In genomic region chr9:124371183-124371582, GRCh38 we compare ENCODE assay signal across 17 cellular contexts. TPM values are rescaled to one million over a fixed set of nuclear protein-coding genes. Genes with fewer than 3 reads are reported as not detected.
DNase-seq lines count a peak whose midpoint lies in the region; ATAC-seq and TF ChIP-seq lines count a peak whose summit lies in the region.
"Had no signal": no experiment of that assay in that cellular context is flagged by ENCODE, and none has a peak within 500 bp of the region (broad histone marks: within the 10 kb centered on the region; RNA-seq: fewer than 3 reads in every experiment).

No MANE protein-coding gene starts in this region.

- H3K9ac ChIP-seq in SK-N-MC (ENCODE audit: insufficient read length), result no peak overlapping the region

- H3K27ac ChIP-seq in SK-N-MC (no peak overlapping the region), left ventricle myocardium inferior (replicated peaks) (no peak overlapping the region)
- H3K27ac ChIP-seq: prostate gland had no signal

- DNase-seq in SIG-M5 treated with dmso at 0.1 percent for 504 hours (lab: John Stamatoyannopoulos, UW; ENCODE audit: unreplicated experiment) (peak; percentile 73), SIG-M5 (lab: John Stamatoyannopoulos, UW) (no peak), SK-N-MC (ENCODE audit: low read depth, low spot score) (peak; percentile 18), fibroblast of gingiva (ENCODE audit: low read depth) (peak; percentile 56), stromal cell of bone marrow (ENCODE audit: low read depth) (peak; percentile 55), left ventricle myocardium inferior (no peak)
- DNase-seq in activated CD4-positive, alpha-beta T cell treated with anti-CD3 and anti-CD28 coated beads for 4 hours, result no peak
- DNase-seq: activated CD4-positive, alpha-beta T cell treated with anti-CD3 and anti-CD28 coated beads, Interleukin-2, amount 10 ng/mL, durations not matched to agents 24 days and 14 days; activated T-cell treated with anti-CD3 and anti-CD28 coated beads, Interleukin-2, amount 50 U/mL, for 1 hour; HFFc6; Karpas-422; naive B cell; NCI-H2029; NCI-H526 had no signal

- ATAC-seq in HG02678 (IDR thresholded peaks at IDR 0.05; ENCODE audit: unreplicated experiment), result no peak
- ATAC-seq: esophagus mucosa had no signal

- intact Hi-C loops in left ventricle myocardium inferior (cut with micrococcal nuclease), result no loop called here

- H3K27me3 ChIP-seq in left ventricle myocardium inferior (ENCODE audit: low read depth), result no peaks in the 10 kb centered on the region

- peaks cover 4% of the 10 kb centered on the region for H3K9me3 ChIP-seq in SK-N-MC (ENCODE audit: low read depth, low read length)
- H3K9me3 ChIP-seq in left ventricle myocardium inferior (replicated peaks), result no peaks in the 10 kb centered on the region
- H3K9me3 ChIP-seq: prostate gland had no signal

- no peak for TF ChIP-seq CTCF in left ventricle myocardium inferior (IDR thresholded peaks at IDR 0.05; ENCODE audit: borderline replicate concordance)

- H3K36me3 ChIP-seq in SK-N-MC (ENCODE audit: insufficient read depth, low read length), result peaks cover 26% of the 10 kb centered on the region
- H3K36me3 ChIP-seq in left ventricle myocardium inferior, result peaks cover 5% of the 10 kb centered on the region
- H3K36me3 ChIP-seq: prostate gland had no signal

- H3K4me3 ChIP-seq in SK-N-MC (no peak overlapping the region), left ventricle myocardium inferior (no peak overlapping the region)
- H3K4me3 ChIP-seq: prostate gland had no signal

- peaks cover 55% of the 10 kb centered on the region for H3K4me1 ChIP-seq in left ventricle myocardium inferior
- H3K4me1 ChIP-seq: prostate gland had no signal

RNA-seq across cellular contexts. Expression of gene PSMB7, which starts 44.1 kb away (rescaled TPM):
- total RNA-seq in left ventricle myocardium inferior, result 159 TPM

Comparison
In these comparisons a context has a peak if more than half of its experiments do, and no peak if none do; other contexts are left out.
1. DNase-seq: peak in SIG-M5 treated with dmso at 0.1 percent for 504 hours (single experiment), SK-N-MC (single experiment), fibroblast of gingiva (single experiment) and stromal cell of bone marrow (single experiment); none in SIG-M5 (single experiment), left ventricle myocardium inferior (single experiment) and activated CD4-positive, alpha-beta T cell treated with anti-CD3 and anti-CD28 coated beads for 4 hours (0 of 2).